ENCODE assay signal across 12 cellular contexts in the genomic region with DNA sequence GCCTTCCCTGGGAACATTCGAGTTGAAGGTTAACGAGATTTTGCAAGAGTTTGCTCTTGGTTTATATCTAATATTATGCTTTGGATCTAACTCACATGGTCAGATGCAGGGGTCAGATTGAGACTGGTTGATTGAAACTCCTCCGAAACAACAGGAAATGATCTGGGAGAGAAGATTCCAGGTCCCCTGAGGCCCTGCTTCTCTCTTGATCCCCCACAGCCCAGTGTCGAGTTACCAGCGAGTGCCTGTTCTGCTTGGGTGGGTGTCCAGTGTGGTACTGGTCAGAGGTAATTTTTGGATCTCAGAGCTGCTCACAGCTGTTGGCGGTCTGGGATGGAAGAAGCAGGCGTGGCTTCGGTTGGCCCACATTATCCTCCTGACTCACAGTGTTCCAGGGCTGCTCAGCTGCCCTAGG. TPM values are rescaled to one million over a fixed set of nuclear protein-coding genes. Genes with fewer than 3 reads are reported as not detected.
DNase-seq lines count a peak whose midpoint lies in the region; ATAC-seq and TF ChIP-seq lines count a peak whose summit lies in the region.
"Had no signal": no experiment of that assay in that cellular context is flagged by ENCODE, and none has a peak within 500 bp of the region (broad histone marks: within the 10 kb centered on the region; RNA-seq: fewer than 3 reads in every experiment).

No MANE protein-coding gene starts in this region.

- TF ChIP-seq CTCF in AG09319 (IDR thresholded peaks at IDR 0.05; ENCODE audit: low read depth, low read length), result no peak
- TF ChIP-seq CTCF in adrenal gland (IDR thresholded peaks at IDR 0.05), result no peak
- TF ChIP-seq CTCF in cardiac muscle cell (IDR thresholded peaks at IDR 0.05; ENCODE audit: low read depth, low read length), result no peak

- no peak overlapping the region for H4K91ac ChIP-seq in trophoblast cell (ENCODE audit: low read depth, low read length)

- intact Hi-C loops in adrenal gland (cut with DNase I), result no loop called here

- H2BK120ac ChIP-seq in trophoblast cell (ENCODE audit: insufficient read depth, low read length, poor library complexity), result no peak overlapping the region

- H3K79me2 ChIP-seq in trophoblast cell (ENCODE audit: control insufficient read depth, insufficient read depth, low read length, poor library complexity), result peaks cover 67% of the 10 kb centered on the region

- no peak overlapping the region for H3K18ac ChIP-seq in trophoblast cell (ENCODE audit: low read length)

- no peaks in the 10 kb centered on the region for H3K9me3 ChIP-seq in adrenal gland (replicated peaks in 1 of 3)
- no peaks in the 10 kb centered on the region for H3K9me3 ChIP-seq in cardiac muscle cell (ENCODE audit: low read depth)
- no peaks in the 10 kb centered on the region for H3K9me3 ChIP-seq in trophoblast cell (ENCODE audit: insufficient read depth, low read depth, low read length)

- H2BK5ac ChIP-seq in trophoblast cell (ENCODE audit: low read depth, low read length, poor library complexity), result no peak overlapping the region

- H4K12ac ChIP-seq in trophoblast cell (ENCODE audit: low read depth, low read length), result no peak overlapping the region

- DNase-seq in AG09319 (ENCODE audit: extremely low read depth, low read depth), result peak; percentile 97
- DNase-seq in adrenal gland, result peak in 6 of 7 donors; percentile 33 to 74 (median 58)
- peak; percentile 48 to 93 for DNase-seq in cardiac muscle cell (ENCODE audit: low read depth in 1 of 2, low spot score in 1 of 2)
- DNase-seq in trophoblast cell, result peak in 1 of 2 donors; percentile 43
- DNase-seq in AML-193 (lab: John Stamatoyannopoulos, UW), result no peak
- DNase-seq in midbrain (lab: John Stamatoyannopoulos, UW), result no peak
- no peak for DNase-seq in SHP77 treated with DMSO at 0.1 percent for 48 hours (lab: John Stamatoyannopoulos, UW)
- DNase-seq: activated naive CD8-positive, alpha-beta T cell treated with anti-CD3 and anti-CD28 coated beads, Interleukin-2, amount 50 U/mL, for 24 hours; CD8-positive, alpha-beta memory T cell; NCI-H187 treated with DMSO at 0.1 percent for 48 hours; T1000 had no signal

- no peak overlapping the region for H2BK12ac ChIP-seq in trophoblast cell (ENCODE audit: low read length)

- ATAC-seq in HG02852 (IDR thresholded peaks at IDR 0.05; ENCODE audit: unreplicated experiment), result no peak
- ATAC-seq: activated naive CD8-positive, alpha-beta T cell treated with anti-CD3 and anti-CD28 coated beads, Interleukin-2, amount 50 U/mL, for 24 hours had no signal

- no peak overlapping the region for H3K4me3 ChIP-seq in adrenal gland
- no peak overlapping the region for H3K4me3 ChIP-seq in cardiac muscle cell
- H3K4me3 ChIP-seq in trophoblast cell (ENCODE audit: low read depth, low read length), result no peak overlapping the region

- H3K27me3 ChIP-seq in adrenal gland (peaks cover 3% of the 10 kb centered on the region), cardiac muscle cell (no peaks in the 10 kb centered on the region), trophoblast cell (ENCODE audit: insufficient read depth, low read length) (no peaks in the 10 kb centered on the region)

- H3K9ac ChIP-seq in trophoblast cell (ENCODE audit: low read length), result no peak overlapping the region

- no peaks in the 10 kb centered on the region for H3K36me3 ChIP-seq in adrenal gland (replicated peaks in 1 of 2)
- no peaks in the 10 kb centered on the region for H3K36me3 ChIP-seq in cardiac muscle cell
- peaks cover 65 to 69% of the 10 kb centered on the region in 2 experiments for H3K36me3 ChIP-seq in trophoblast cell (ENCODE audit: control insufficient read depth in 1 of 2, insufficient read depth in 2 of 2, low read length in 2 of 2)

- 54 to 58% (median 56%) methylated on average over 8 of the region's 8 CpGs for WGBS in adrenal gland, 4 donors
- WGBS in trophoblast cell (ENCODE audit: extremely low coverage, insufficient coverage, insufficient read length), result no CpG with 5 or more reads among the region's 8 CpGs

- H4K8ac ChIP-seq in trophoblast cell (ENCODE audit: low read depth, low read length), result no peak overlapping the region

- H3K27ac ChIP-seq in adrenal gland (peak overlapping the region in 1 of 5 donors; percentile 81), cardiac muscle cell (peak overlapping the region; percentile 69), trophoblast cell (ENCODE audit: low read depth, low read length) (peak overlapping the region; percentile 34)

- no peaks in the 10 kb centered on the region for H3K4me1 ChIP-seq in adrenal gland (replicated peaks in 1 of 2)
- peaks cover 12% of the 10 kb centered on the region for H3K4me1 ChIP-seq in cardiac muscle cell (ENCODE audit: low read depth)
- peaks cover 58 to 62% of the 10 kb centered on the region in 2 experiments for H3K4me1 ChIP-seq in trophoblast cell (ENCODE audit: control insufficient read depth in 1 of 2, insufficient read depth in 2 of 2, low read length in 2 of 2)

- no peak for TF ChIP-seq POLR2A in adrenal gland (IDR thresholded peaks at IDR 0.05)

- H2AFZ ChIP-seq in trophoblast cell (ENCODE audit: insufficient read depth, low read length, poor library complexity), result no peak overlapping the region

- H3K14ac ChIP-seq in trophoblast cell (ENCODE audit: low read length), result no peak overlapping the region

- peak overlapping the region; percentile 87 for H3K4ac ChIP-seq in trophoblast cell (ENCODE audit: low read depth, low read length)

- no peak overlapping the region for H2AK5ac ChIP-seq in trophoblast cell (ENCODE audit: low read length)

- H3K23ac ChIP-seq in trophoblast cell (ENCODE audit: low read length), result no peak overlapping the region

- H3K79me1 ChIP-seq in trophoblast cell (ENCODE audit: low read length), result peaks cover 25% of the 10 kb centered on the region

- no peak overlapping the region for H3K4me2 ChIP-seq in trophoblast cell (ENCODE audit: low read length)

RNA-seq across cellular contexts. Expression of gene FBLN1, which starts 9.2 kb away (rescaled TPM):
- total RNA-seq in adrenal gland, result 100 to 1,000 TPM; 113 to 387 (median 243) TPM
- 100 to 1,000 TPM in 1 of 3 donors, 10 to 100 TPM in 2; 42.1 to 139 (median 83.6) TPM for polyA plus RNA-seq in adrenal gland
- 24.2 and 53.8 TPM in 2 replicates for total RNA-seq in cardiac muscle cell
- polyA plus RNA-seq in cardiac muscle cell, result 55.7 and 116 TPM in 2 replicates
- 1,067 and 1,077 TPM in 2 replicates for polyA plus RNA-seq in trophoblast cell (2013)
- total RNA-seq: CD8-positive, alpha-beta memory T cell had no signal
- polyA plus RNA-seq: CD8-positive, alpha-beta memory T cell had no signal

Comparison
In these comparisons a context has a peak if more than half of its experiments do, and no peak if none do; other contexts are left out.
1. DNase-seq: peak in AG09319 (single experiment), adrenal gland (6 of 7) and cardiac muscle cell (2 of 2); none in AML-193 (0 of 2), midbrain (single experiment) and SHP77 treated with DMSO at 0.1 percent for 48 hours (single experiment).